ENCODE assay signal across 9 cellular contexts in genomic region chr10:121265320-121265719, GRCh38.
"Had no signal": no experiment of that assay in that cellular context is flagged by ENCODE, and none has a peak within 500 bp of the region (broad histone marks: within the 10 kb centered on the region; RNA-seq: fewer than 3 reads in every experiment).

No MANE protein-coding gene starts in this region.

- H3K27ac ChIP-seq: HL-60, KMS-11 had no signal

- H3K27me3 Mint-ChIP-seq: IgD-negative memory B cell had no signal

- H3K9me3 Mint-ChIP-seq: GM23338, H9 had no signal

- H3K9ac ChIP-seq: KMS-11 had no signal

- DNase-seq: H9, HCEC 1CT, HFFc6, KBM-7 had no signal

- H3K4me3 Mint-ChIP-seq: GM23338, H9, HFFc6, IgD-negative memory B cell had no signal

- H3K36me3 Mint-ChIP-seq: IgD-negative memory B cell had no signal

- H3K27ac Mint-ChIP-seq: GM23338, H9, HFFc6, IgD-negative memory B cell had no signal

- H3K4me1 Mint-ChIP-seq: IgD-negative memory B cell had no signal

- ATAC-seq: GM23338, HepG2 had no signal

- H3K4me3 ChIP-seq: GM23338 had no signal
